ENCODE assay signal across 8 cellular contexts in genomic region chr2:177212106-177212894, GRCh38. TPM values are rescaled to one million over a fixed set of nuclear protein-coding genes. Genes with fewer than 3 reads are reported as not detected.
DNase-seq lines count a peak whose midpoint lies in the region; ATAC-seq and TF ChIP-seq lines count a peak whose summit lies in the region.

HNRNPA3 (plus strand) TSS chr2:177212794; CDS start chr2:177212800, 6 bp downstream.

- H3K4me1 Mint-ChIP-seq in activated CD4-positive, alpha-beta T cell treated with anti-CD3 and anti-CD28 coated beads for 36 hours: peaks cover 42% of the 10 kb centered on the region

- 0 out of 2 replicates have a peak, but pooled peaks have one; percentile 4 for TF ChIP-seq CTCF in BE2C (IDR thresholded peaks at IDR 0.05; ENCODE audit: low read depth, low read length)
- peak; percentile 41 for TF ChIP-seq CTCF in choroid plexus epithelial cell (conservative IDR thresholded peaks at IDR 0.05; ENCODE audit: low read depth, low read length)
- peak; percentile 9 for TF ChIP-seq CTCF in kidney epithelial cell (IDR thresholded peaks at IDR 0.05; ENCODE audit: insufficient read depth, low read length, poor library complexity, severe bottlenecking)

- H3K36me3 ChIP-seq in BE2C (peaks cover 36% of the 10 kb centered on the region), kidney epithelial cell (ENCODE audit: control insufficient read depth, insufficient read depth, low read length) (peaks cover under 1% of the 10 kb centered on the region)

- no peaks in the 10 kb centered on the region for H3K27me3 Mint-ChIP-seq in activated CD4-positive, alpha-beta T cell treated with anti-CD3 and anti-CD28 coated beads for 36 hours

- no peaks in the 10 kb centered on the region for H3K4me1 ChIP-seq in BE2C

- peak within 1 kb of the TSS; percentile 99 for H3K27ac Mint-ChIP-seq in activated CD4-positive, alpha-beta T cell treated with anti-CD3 and anti-CD28 coated beads for 36 hours

- peak; percentile 87 for ATAC-seq in HG03442 (IDR thresholded peaks at IDR 0.05; ENCODE audit: unreplicated experiment)
- peak; percentile 90 for ATAC-seq in activated CD4-positive, alpha-beta T cell treated with anti-CD3 and anti-CD28 coated beads for 36 hours

- H3K27me3 ChIP-seq in BE2C (no peaks in the 10 kb centered on the region), kidney epithelial cell (ENCODE audit: control insufficient read depth, insufficient read depth, low read length) (no peaks in the 10 kb centered on the region)

- DNase-seq in BE2C (peak; percentile 96), GM19238 (ENCODE audit: insufficient read length, low spot score) (peak; percentile 93), NCI-H524 (lab: John Stamatoyannopoulos, UW) (peak; percentile 95 to 97), choroid plexus epithelial cell (ENCODE audit: low read depth) (peak; percentile 99), kidney epithelial cell (ENCODE audit: low read depth) (peak; percentile 91)
- DNase-seq in activated CD4-positive, alpha-beta T cell treated with anti-CD3 and anti-CD28 coated beads for 36 hours: peak; percentile 100
- peak; percentile 99 for DNase-seq in stimulated activated CD4-positive, alpha-beta T cell treated with anti-CD3 and anti-CD28 coated beads, Interleukin-15, amount 100 ng/mL, for 48 hours (ENCODE audit: low read depth in 2 of 2)

- intact Hi-C loops in activated CD4-positive, alpha-beta T cell treated with anti-CD3 and anti-CD28 coated beads for 36 hours (cut with DNase I, micrococcal nuclease): loop anchor here (1.0 to 5.0 kb wide), 11 partner anchors 46 to 1239 kb away; partner anchors contain the start of genes AGPS (in 2 of the 2), NFE2L2 (in 1 of the 2), PJVK (in 1 of the 2) and PRKRA (in 1 of the 2)

- H3K9me3 Mint-ChIP-seq in activated CD4-positive, alpha-beta T cell treated with anti-CD3 and anti-CD28 coated beads for 36 hours (ENCODE audit: low read depth): no peaks in the 10 kb centered on the region

- H3K4me3 ChIP-seq in BE2C (ENCODE audit: low read depth, low read length) (peak within 1 kb of the TSS; percentile 87), choroid plexus epithelial cell (ENCODE audit: low read depth, low read length) (peak within 1 kb of the TSS; percentile 86), kidney epithelial cell (ENCODE audit: low read depth, low read length) (peak within 1 kb of the TSS; percentile 70)

- POLR2A ChIA-PET in activated CD4-positive, alpha-beta T cell treated with anti-CD3 and anti-CD28 coated beads for 36 hours (lab: Charles Lee): interaction anchor here (0.6 to 2.5 kb wide), 10 partner anchors 10 to 361 kb away, joined by 3 to 53 read pairs (median 3); partner anchors contain the start of gene NFE2L2

- CTCF ChIA-PET in activated CD4-positive, alpha-beta T cell treated with anti-CD3 and anti-CD28 coated beads for 36 hours (lab: Charles Lee): interaction anchor here (1.0 to 1.7 kb wide), 6 partner anchors 9 to 182 kb away, joined by 3 to 18 read pairs (median 4); partner anchors contain the start of gene NFE2L2

- peaks cover 49% of the 10 kb centered on the region for H3K36me3 Mint-ChIP-seq in activated CD4-positive, alpha-beta T cell treated with anti-CD3 and anti-CD28 coated beads for 36 hours (ENCODE audit: low read depth)

- peak within 1 kb of the TSS; percentile 86 for H3K4me3 Mint-ChIP-seq in activated CD4-positive, alpha-beta T cell treated with anti-CD3 and anti-CD28 coated beads for 36 hours

- no peaks in the 10 kb centered on the region for H3K9me3 ChIP-seq in BE2C

RNA-seq across cellular contexts. Expression of gene HNRNPA3, which starts in this region (rescaled TPM):
- polyA plus RNA-seq in BE2C (2012; ENCODE audit: insufficient read depth, insufficient read length, low read depth): 79.6 TPM
- 100 to 1,000 TPM; 200 to 290 TPM for total RNA-seq in activated CD4-positive, alpha-beta T cell treated with anti-CD3 and anti-CD28 coated beads for 36 hours
- 47.5 and 49.4 TPM in 2 replicates for total RNA-seq in kidney epithelial cell

Comparison
In these comparisons a context has a peak if more than half of its experiments do, and no peak if none do; other contexts are left out.
1. Peak in every context shown above with its lines: DNase-seq, ATAC-seq and H3K4me3 ChIP-seq.